1 cellular context compared by ENCODE assay signal in genomic region chr20:63969851-63970713, GRCh38.
TF ChIP-seq lines count a peak whose summit lies in the region.

A gene with protein sequence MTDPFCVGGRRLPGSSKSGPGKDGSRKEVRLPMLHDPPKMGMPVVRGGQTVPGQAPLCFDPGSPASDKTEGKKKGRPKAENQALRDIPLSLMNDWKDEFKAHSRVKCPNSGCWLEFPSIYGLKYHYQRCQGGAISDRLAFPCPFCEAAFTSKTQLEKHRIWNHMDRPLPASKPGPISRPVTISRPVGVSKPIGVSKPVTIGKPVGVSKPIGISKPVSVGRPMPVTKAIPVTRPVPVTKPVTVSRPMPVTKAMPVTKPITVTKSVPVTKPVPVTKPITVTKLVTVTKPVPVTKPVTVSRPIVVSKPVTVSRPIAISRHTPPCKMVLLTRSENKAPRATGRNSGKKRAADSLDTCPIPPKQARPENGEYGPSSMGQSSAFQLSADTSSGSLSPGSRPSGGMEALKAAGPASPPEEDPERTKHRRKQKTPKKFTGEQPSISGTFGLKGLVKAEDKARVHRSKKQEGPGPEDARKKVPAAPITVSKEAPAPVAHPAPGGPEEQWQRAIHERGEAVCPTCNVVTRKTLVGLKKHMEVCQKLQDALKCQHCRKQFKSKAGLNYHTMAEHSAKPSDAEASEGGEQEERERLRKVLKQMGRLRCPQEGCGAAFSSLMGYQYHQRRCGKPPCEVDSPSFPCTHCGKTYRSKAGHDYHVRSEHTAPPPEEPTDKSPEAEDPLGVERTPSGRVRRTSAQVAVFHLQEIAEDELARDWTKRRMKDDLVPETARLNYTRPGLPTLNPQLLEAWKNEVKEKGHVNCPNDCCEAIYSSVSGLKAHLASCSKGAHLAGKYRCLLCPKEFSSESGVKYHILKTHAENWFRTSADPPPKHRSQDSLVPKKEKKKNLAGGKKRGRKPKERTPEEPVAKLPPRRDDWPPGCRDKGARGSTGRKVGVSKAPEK (minus strand): TSS chr20:63969930. CDS start chr20:63967950, 1,980 bp downstream.

TF ChIP-seq in HepG2, 621 proteins besides CTCF, POLR2A, EP300 and RAD21 (continued from another document and continues in another):
- no peak for TF ChIP-seq ZBTB40 (IDR thresholded peaks at IDR 0.05)
- TF ChIP-seq ZBTB40 (CRISPR knock-in tag; IDR thresholded peaks at IDR 0.05), result peak; percentile 73; the same call in 1 of the 2 replicates
- TF ChIP-seq, protein P1, sequence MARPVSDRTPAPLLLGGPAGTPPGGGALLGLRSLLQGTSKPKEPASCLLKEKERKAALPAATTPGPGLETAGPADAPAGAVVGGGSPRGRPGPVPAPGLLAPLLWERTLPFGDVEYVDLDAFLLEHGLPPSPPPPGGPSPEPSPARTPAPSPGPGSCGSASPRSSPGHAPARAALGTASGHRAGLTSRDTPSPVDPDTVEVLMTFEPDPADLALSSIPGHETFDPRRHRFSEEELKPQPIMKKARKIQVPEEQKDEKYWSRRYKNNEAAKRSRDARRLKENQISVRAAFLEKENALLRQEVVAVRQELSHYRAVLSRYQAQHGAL (CRISPR knock-in tag; IDR thresholded peaks at IDR 0.05; ENCODE audit: not compliant biosample characterization), result no peak
- peak; percentile 96 for TF ChIP-seq AGO2 (optimal IDR thresholded peaks at IDR 0.05; ENCODE audit: low read depth, low read length)
- TF ChIP-seq SRSF1 (optimal IDR thresholded peaks at IDR 0.05; ENCODE audit: low read depth, low read length), result peak; percentile 56
- TF ChIP-seq EED (CRISPR knock-in tag; IDR thresholded peaks at IDR 0.05), result peak; percentile 91
- TF ChIP-seq BCL6 (CRISPR knock-in tag; IDR thresholded peaks at IDR 0.05), result peak; percentile 46; the same call in 1 of the 2 replicates
- TF ChIP-seq NCOA2 (CRISPR knock-in tag; IDR thresholded peaks at IDR 0.05), result no peak
- TF ChIP-seq ZNF556 (CRISPR knock-in tag; IDR thresholded peaks at IDR 0.05; ENCODE audit: borderline replicate concordance), result peak; percentile 53; the same call in 1 of the 2 replicates
- TF ChIP-seq HIVEP1 (CRISPR knock-in tag; IDR thresholded peaks at IDR 0.05), result peak; percentile 87
- TF ChIP-seq SP1 (IDR thresholded peaks at IDR 0.05), result no peak
- peak; percentile 38; the same call in 1 of the 2 replicates for TF ChIP-seq SP1 (CRISPR knock-in tag; IDR thresholded peaks at IDR 0.05)
- peak; percentile 60 for TF ChIP-seq IKZF4 (CRISPR knock-in tag; IDR thresholded peaks at IDR 0.05; ENCODE audit: borderline replicate concordance, low read depth, not compliant biosample characterization)
- no peak for TF ChIP-seq KMT2A (CRISPR knock-in tag; IDR thresholded peaks at IDR 0.05)
- 0 out of 2 replicates have a peak, but pooled peaks have one; percentile 42 for TF ChIP-seq ZFP90 (CRISPR knock-in tag; IDR thresholded peaks at IDR 0.05; ENCODE audit: borderline replicate concordance)
- TF ChIP-seq ZNF431 (CRISPR knock-in tag; IDR thresholded peaks at IDR 0.05; ENCODE audit: borderline replicate concordance, low read depth), result peak; percentile 25; the same call in 1 of the 2 replicates
- no peak for TF ChIP-seq CEBPG (CRISPR knock-in tag; IDR thresholded peaks at IDR 0.05)
- TF ChIP-seq ZNF235 (CRISPR knock-in tag; IDR thresholded peaks at IDR 0.05; ENCODE audit: borderline replicate concordance), result no peak; the same call in 1 of the 2 replicates
- peak; percentile 71; the same call in 1 of the 2 replicates for TF ChIP-seq THAP9 (CRISPR knock-in tag; IDR thresholded peaks at IDR 0.05; ENCODE audit: borderline replicate concordance)
- TF ChIP-seq ARID2 (CRISPR knock-in tag; IDR thresholded peaks at IDR 0.05; ENCODE audit: borderline replicate concordance), result no peak
- TF ChIP-seq ZNF44 (CRISPR knock-in tag; IDR thresholded peaks at IDR 0.05), result peak; percentile 56; the same call in 1 of the 2 replicates
- TF ChIP-seq ZFY (CRISPR knock-in tag; IDR thresholded peaks at IDR 0.05), result peak; percentile 62
- peak; percentile 50; the same call in 1 of the 2 replicates for TF ChIP-seq KDM4B (CRISPR knock-in tag; IDR thresholded peaks at IDR 0.05)
- TF ChIP-seq ZNF83 (CRISPR knock-in tag; IDR thresholded peaks at IDR 0.05; ENCODE audit: borderline replicate concordance), result 0 out of 2 replicates have a peak, but pooled peaks have one; percentile 19
- peak; percentile 86; the same call in 1 of the 2 replicates for TF ChIP-seq ZNF563 (CRISPR knock-in tag; IDR thresholded peaks at IDR 0.05)
- peak; percentile 48; the same call in 1 of the 2 replicates for TF ChIP-seq MXD4 (CRISPR knock-in tag; IDR thresholded peaks at IDR 0.05)
- TF ChIP-seq, protein P2, sequence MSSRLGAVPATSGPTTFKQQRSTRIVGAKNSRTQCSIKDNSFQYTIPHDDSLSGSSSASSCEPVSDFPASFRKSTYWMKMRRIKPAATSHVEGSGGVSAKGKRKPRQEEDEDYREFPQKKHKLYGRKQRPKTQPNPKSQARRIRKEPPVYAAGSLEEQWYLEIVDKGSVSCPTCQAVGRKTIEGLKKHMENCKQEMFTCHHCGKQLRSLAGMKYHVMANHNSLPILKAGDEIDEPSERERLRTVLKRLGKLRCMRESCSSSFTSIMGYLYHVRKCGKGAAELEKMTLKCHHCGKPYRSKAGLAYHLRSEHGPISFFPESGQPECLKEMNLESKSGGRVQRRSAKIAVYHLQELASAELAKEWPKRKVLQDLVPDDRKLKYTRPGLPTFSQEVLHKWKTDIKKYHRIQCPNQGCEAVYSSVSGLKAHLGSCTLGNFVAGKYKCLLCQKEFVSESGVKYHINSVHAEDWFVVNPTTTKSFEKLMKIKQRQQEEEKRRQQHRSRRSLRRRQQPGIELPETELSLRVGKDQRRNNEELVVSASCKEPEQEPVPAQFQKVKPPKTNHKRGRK (CRISPR knock-in tag; IDR thresholded peaks at IDR 0.05), result peak; percentile 100
- peak; percentile 74; the same call in 1 of the 2 replicates for TF ChIP-seq ZNF547 (CRISPR knock-in tag; IDR thresholded peaks at IDR 0.05)
- peak; percentile 95 for TF ChIP-seq TGIF2 (CRISPR knock-in tag; IDR thresholded peaks at IDR 0.05)
- peak; percentile 78 for TF ChIP-seq ZNF687 (CRISPR knock-in tag; IDR thresholded peaks at IDR 0.05)
- TF ChIP-seq, protein P3, sequence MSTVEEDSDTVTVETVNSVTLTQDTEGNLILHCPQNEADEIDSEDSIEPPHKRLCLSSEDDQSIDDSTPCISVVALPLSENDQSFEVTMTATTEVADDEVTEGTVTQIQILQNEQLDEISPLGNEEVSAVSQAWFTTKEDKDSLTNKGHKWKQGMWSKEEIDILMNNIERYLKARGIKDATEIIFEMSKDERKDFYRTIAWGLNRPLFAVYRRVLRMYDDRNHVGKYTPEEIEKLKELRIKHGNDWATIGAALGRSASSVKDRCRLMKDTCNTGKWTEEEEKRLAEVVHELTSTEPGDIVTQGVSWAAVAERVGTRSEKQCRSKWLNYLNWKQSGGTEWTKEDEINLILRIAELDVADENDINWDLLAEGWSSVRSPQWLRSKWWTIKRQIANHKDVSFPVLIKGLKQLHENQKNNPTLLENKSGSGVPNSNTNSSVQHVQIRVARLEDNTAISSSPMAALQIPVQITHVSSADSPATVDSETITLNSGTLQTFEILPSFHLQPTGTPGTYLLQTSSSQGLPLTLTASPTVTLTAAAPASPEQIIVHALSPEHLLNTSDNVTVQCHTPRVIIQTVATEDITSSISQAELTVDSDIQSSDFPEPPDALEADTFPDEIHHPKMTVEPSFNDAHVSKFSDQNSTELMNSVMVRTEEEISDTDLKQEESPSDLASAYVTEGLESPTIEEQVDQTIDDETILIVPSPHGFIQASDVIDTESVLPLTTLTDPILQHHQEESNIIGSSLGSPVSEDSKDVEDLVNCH (CRISPR knock-in tag; IDR thresholded peaks at IDR 0.05), result no peak
- 0 out of 2 replicates have a peak, but pooled peaks have one; percentile 23 for TF ChIP-seq ZFP37 (CRISPR knock-in tag; IDR thresholded peaks at IDR 0.05; ENCODE audit: borderline replicate concordance)
